Comparison of ENCODE assay signal across 8 cellular contexts in genomic region chr20:34302723-34303528, GRCh38. TPM values are rescaled to one million over a fixed set of nuclear protein-coding genes. Genes with fewer than 3 reads are reported as not detected.
DNase-seq lines count a peak whose midpoint lies in the region; ATAC-seq and TF ChIP-seq lines count a peak whose summit lies in the region.

Gene AHCY, minus strand, starts transcription at chr20:34303355. Its CDS starts 85 bp downstream, at chr20:34303270.

- H3K36me3 ChIP-seq in liver (ENCODE audit: control insufficient read depth in 4 of 4, insufficient read depth in 3 of 4, low read depth in 1 of 4, low read length in 3 of 4) = no peaks in the 10 kb centered on the region

- under 1% methylated on average over 79 of the region's 79 CpGs for WGBS in liver

- H3K27ac ChIP-seq in liver (ENCODE audit: low read depth in 1 of 2, low read length in 2 of 2) = peak within 1 kb of the TSS; percentile 87 to 95

- ATAC-seq in GM19372 (IDR thresholded peaks at IDR 0.05; ENCODE audit: low read depth, unreplicated experiment) = peak; percentile 82
- peak; percentile 63 for ATAC-seq in HG03558 (IDR thresholded peaks at IDR 0.05; ENCODE audit: extremely low read depth, unreplicated experiment)

- no peaks in the 10 kb centered on the region for H3K9me3 ChIP-seq in liver (ENCODE audit: control insufficient read depth in 4 of 4, low read length in 3 of 4)

- H3K27me3 ChIP-seq in liver (ENCODE audit: control insufficient read depth in 4 of 4, insufficient read depth in 4 of 4, low read length in 3 of 4) = no peaks in the 10 kb centered on the region

- TF ChIP-seq RAD21 in liver (IDR thresholded peaks at IDR 0.05) = peak in 1 of 2 donors; percentile 24

- peaks cover 12 to 42% (median 33%) of the 10 kb centered on the region in 4 donors for H3K4me1 ChIP-seq in liver (ENCODE audit: control insufficient read depth in 4 of 4, insufficient read depth in 4 of 4, low read length in 3 of 4)

- H3K9ac ChIP-seq in liver (ENCODE audit: low read depth in 1 of 2, low read length in 2 of 2) = peak within 1 kb of the TSS; percentile 94 to 96

- no peak for TF ChIP-seq CTCF in liver (IDR thresholded peaks at IDR 0.05; ENCODE audit: low read depth, low read length, missing input control)

- H3K4me3 ChIP-seq in liver (ENCODE audit: low read depth in 1 of 3, low read length in 3 of 3) = peak within 1 kb of the TSS; percentile 70 to 98 (median 91)

- DNase-seq in C1 segment of cervical spinal cord (lab: John Stamatoyannopoulos, UW) = peak; percentile 90 to 100 (median 97)
- DNase-seq in NCI-H748 treated with DMSO at 0.1 percent for 48 hours (lab: John Stamatoyannopoulos, UW) = peak; percentile 88
- peak; percentile 90 for DNase-seq in activated CD4-positive, alpha-beta T cell treated with anti-CD3 and anti-CD28 coated beads, Interleukin-2, amount 50 U/mL, for 4 hours
- DNase-seq in dermis microvascular lymphatic vessel endothelial cell (ENCODE audit: low read depth in 2 of 2) = peak; percentile 88 to 97
- DNase-seq in stimulated activated CD4-positive, alpha-beta T cell treated with anti-CD3 and anti-CD28 coated beads, Interleukin-4, amount 100 ng/mL, for 24 hours = peak; percentile 95

TF ChIP-seq in liver, 16 proteins besides CTCF, POLR2A, EP300 and RAD21:
- TF ChIP-seq JUND (IDR thresholded peaks at IDR 0.05) (no peak), FOXA1 (IDR thresholded peaks at IDR 0.05) (no peak), REST (IDR thresholded peaks at IDR 0.05) (peak; percentile 87), HNF4A (conservative IDR thresholded peaks at IDR 0.05) (peak; percentile 12 to 33), SP1 (IDR thresholded peaks at IDR 0.05) (peak; percentile 59), FOXA2 (IDR thresholded peaks at IDR 0.05) (no peak), RXRA (IDR thresholded peaks at IDR 0.05) (peak; percentile 18 to 38), YY1 (IDR thresholded peaks at IDR 0.05) (peak; percentile 90), TAF1 (conservative IDR thresholded peaks at IDR 0.05) (no peak), EGR1 (IDR thresholded peaks at IDR 0.05; ENCODE audit: low read depth in 2 of 2) (no peak), MAX (IDR thresholded peaks at IDR 0.05) (no peak), NR2F2 (IDR thresholded peaks at IDR 0.05) (no peak), ATF3 (IDR thresholded peaks at IDR 0.05) (no peak), GABPA (IDR thresholded peaks at IDR 0.05 in 1 of 2, conservative IDR thresholded peaks at IDR 0.05 in 1 of 2) (peak in 1 of 2 donors; percentile 67), ZBTB33 (IDR thresholded peaks at IDR 0.05) (peak; percentile 84), HNF4G (IDR thresholded peaks at IDR 0.05) (no peak)

RNA-seq across cellular contexts. Expression of gene AHCY, which starts in this region (rescaled TPM):
- total RNA-seq in dermis microvascular lymphatic vessel endothelial cell (109 and 127 TPM in 2 replicates), liver (100 to 1,000 TPM; 105 to 122 TPM)
- polyA plus RNA-seq in liver = 100 to 1,000 TPM in 1 of 2 donors, 10 to 100 TPM in 1; 56.0 to 138 TPM

Comparison
In these comparisons a context has a peak if more than half of its experiments do, and no peak if none do; other contexts are left out.
1. Peak in every context shown above with its lines: DNase-seq, ATAC-seq, H3K4me3 ChIP-seq and H3K27ac ChIP-seq.